Comparison of ENCODE assay signal across 8 cellular contexts in the genomic region with DNA sequence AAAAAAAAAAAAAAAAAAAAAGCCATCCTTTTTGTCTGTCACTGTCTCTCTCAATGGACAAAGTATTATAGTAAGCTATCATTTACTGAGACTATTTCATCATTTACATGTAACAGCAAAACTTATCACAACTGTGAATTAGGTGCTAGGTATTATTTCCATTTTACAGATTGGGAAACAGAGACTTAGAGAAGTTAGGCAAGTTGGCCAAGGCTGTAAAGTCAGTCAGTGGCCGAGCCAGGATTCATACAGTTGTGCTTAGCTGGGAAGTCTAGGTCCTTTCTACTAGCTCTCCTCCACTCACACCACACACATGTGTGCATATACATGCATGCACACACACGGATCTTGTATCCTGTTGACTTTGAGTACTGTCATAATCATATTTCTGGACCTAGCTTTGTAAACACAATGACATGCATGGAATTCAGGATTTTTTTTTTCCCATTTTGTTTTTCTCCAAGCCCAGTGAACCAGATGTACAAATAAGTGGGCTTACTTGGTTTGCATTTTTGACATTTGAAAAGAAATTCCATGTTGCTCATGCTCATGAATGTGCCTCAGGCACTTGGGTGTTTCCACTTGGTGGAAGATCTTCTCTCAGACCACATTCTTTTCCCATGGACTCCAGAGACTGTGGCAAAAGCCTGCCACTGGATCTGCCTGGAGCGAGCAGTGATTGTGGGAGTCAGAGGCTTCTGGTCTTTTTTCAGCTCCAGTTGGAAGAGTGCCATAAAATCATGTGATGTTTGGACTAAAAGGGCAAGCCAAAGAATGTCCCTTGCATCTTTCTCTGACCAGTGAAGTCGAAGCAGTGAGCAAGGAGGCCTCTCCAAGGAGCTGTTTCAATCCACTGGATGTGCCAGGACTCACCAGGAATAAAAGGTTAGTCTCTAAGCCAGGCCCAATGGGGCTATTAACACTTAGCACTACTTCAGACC.
DNase-seq lines count a peak whose midpoint lies in the region; ATAC-seq, FAIRE-seq and TF ChIP-seq lines count a peak whose summit lies in the region.

No MANE protein-coding gene starts in this region.

- peak overlapping the region; percentile 13 for H3K27ac Mint-ChIP-seq in nephron progenitor cell

- FAIRE-seq in GM19239 (lab: Jason Lieb, UNC), result no peak

- H3K4me3 Mint-ChIP-seq in nephron progenitor cell, result no peak overlapping the region

- H3K36me3 ChIP-seq in SJSA1, result no peaks in the 10 kb centered on the region

- TF ChIP-seq CTCF in nephron progenitor cell (IDR thresholded peaks at IDR 0.05), result no peak

- no peaks in the 10 kb centered on the region for H3K36me3 Mint-ChIP-seq in nephron progenitor cell (ENCODE audit: low read depth)

- no peak overlapping the region for H3K4me3 ChIP-seq in SJSA1

- peaks cover 7% of the 10 kb centered on the region for H3K4me1 Mint-ChIP-seq in nephron progenitor cell

- H3K27ac ChIP-seq in SJSA1, result 0 out of 2 replicates have a peak overlapping the region, but pooled peaks have one; percentile 31

- peaks cover 4% of the 10 kb centered on the region; the same call in 1 of the 2 replicates for H3K4me1 ChIP-seq in SJSA1 (replicated peaks)

- no peaks in the 10 kb centered on the region; the same call in 1 of the 2 replicates for H3K27me3 ChIP-seq in SJSA1 (replicated peaks)

- no peaks in the 10 kb centered on the region for H3K9me3 Mint-ChIP-seq in nephron progenitor cell

- ATAC-seq in GM21447 (IDR thresholded peaks at IDR 0.05; ENCODE audit: unreplicated experiment), result no peak

- H3K9me3 ChIP-seq in SJSA1 (replicated peaks), result no peaks in the 10 kb centered on the region

- DNase-seq in Ammon's horn (ENCODE audit: low spot score) (peak; percentile 74), SJSA1 (ENCODE audit: low read depth in 1 of 2, low spot score in 2 of 2) (peak in 1 of 2 experiments; percentile 16), fibroblast of peridontal ligament (ENCODE audit: extremely low read depth) (peak; percentile 97), nephron progenitor cell (no peak), NCI-H524 (lab: John Stamatoyannopoulos, UW) (no peak), T-helper 1 cell (no peak), GM19239 (ENCODE audit: insufficient read length, low spot score) (no peak)

- peaks cover 23% of the 10 kb centered on the region for H3K27me3 Mint-ChIP-seq in nephron progenitor cell (ENCODE audit: low read depth, poor library complexity)

Comparison
In these comparisons a context has a peak if more than half of its experiments do, and no peak if none do; other contexts are left out.
1. DNase-seq: peak in Ammon's horn (single experiment) and fibroblast of peridontal ligament (single experiment); none in nephron progenitor cell (single experiment), NCI-H524 (0 of 2), T-helper 1 cell (0 of 5) and GM19239 (single experiment).